ENCODE assay signal across 23 cellular contexts in genomic region chr19:21566073-21566472, GRCh38.
DNase-seq lines count a peak whose midpoint lies in the region; ATAC-seq and TF ChIP-seq lines count a peak whose summit lies in the region.
"Had no signal": no experiment of that assay in that cellular context is flagged by ENCODE, and none has a peak within 500 bp of the region (broad histone marks: within the 10 kb centered on the region; RNA-seq: fewer than 3 reads in every experiment).

No MANE protein-coding gene starts in this region.

- H4K20me1 ChIP-seq in mammary epithelial cell (ENCODE audit: insufficient read depth, low read length), result no peaks in the 10 kb centered on the region

- H3K36me3 ChIP-seq in mammary epithelial cell (ENCODE audit: insufficient read depth, low read length), result no peaks in the 10 kb centered on the region
- H3K36me3 ChIP-seq: ovary, thoracic aorta had no signal

- intact Hi-C loops in mammary epithelial cell (cut with micrococcal nuclease), result no loop called here

- H3K27me3 ChIP-seq in mammary epithelial cell (ENCODE audit: insufficient read depth, low read length), result no peaks in the 10 kb centered on the region
- H3K27me3 ChIP-seq: hepatocyte, ovary had no signal

- peaks cover 52% of the 10 kb centered on the region for H3K4me1 Mint-ChIP-seq in activated naive CD8-positive, alpha-beta T cell (ENCODE audit: low read depth)
- H3K4me1 Mint-ChIP-seq in activated naive CD8-positive, alpha-beta T cell treated with anti-CD3 and anti-CD28 coated beads, Interleukin-2, amount 50 U/mL, for 24 hours, result peaks cover 9% of the 10 kb centered on the region
- H3K4me1 Mint-ChIP-seq: endodermal cell had no signal

- no peak overlapping the region for H3K4me3 ChIP-seq in NB4 (ENCODE audit: low read depth, low read length)
- no peak overlapping the region for H3K4me3 ChIP-seq in mammary epithelial cell (replicated peaks in 1 of 3; ENCODE audit: insufficient read depth in 1 of 3, low read depth in 2 of 3, low read length in 3 of 3)
- H3K4me3 ChIP-seq: hepatocyte, ovary, PC-9, SK-N-MC, thoracic aorta had no signal

- H3K27me3 Mint-ChIP-seq in activated naive CD8-positive, alpha-beta T cell, result no peaks in the 10 kb centered on the region
- H3K27me3 Mint-ChIP-seq in activated naive CD8-positive, alpha-beta T cell treated with anti-CD3 and anti-CD28 coated beads, Interleukin-2, amount 50 U/mL, for 24 hours, result no peaks in the 10 kb centered on the region
- H3K27me3 Mint-ChIP-seq: activated naive CD4-positive, alpha-beta T cell treated with anti-CD3 and anti-CD28 coated beads, Interleukin-2, amount 10 ng/mL, durations not matched to agents 7 days and 5 days had no signal

- no peak for DNase-seq in activated naive CD8-positive, alpha-beta T cell treated with anti-CD3 and anti-CD28 coated beads, Interleukin-2, amount 50 U/mL, for 24 hours
- DNase-seq in NB4 (ENCODE audit: low read depth), result peak; percentile 18
- DNase-seq in epithelial cell of prostate (ENCODE audit: low read depth, low spot score), result peak; percentile 34
- peak; percentile 40 for DNase-seq in stimulated activated CD8-positive, alpha-beta memory T cell treated with anti-CD3 and anti-CD28 coated beads, Interleukin-4, amount 100 ng/mL, for 48 hours
- no peak for DNase-seq in GM19238 (ENCODE audit: insufficient read length, low spot score)
- DNase-seq in mammary epithelial cell, result no peak
- DNase-seq: activated naive CD4-positive, alpha-beta T cell treated with anti-CD3 and anti-CD28 coated beads, Interleukin-2, amount 10 ng/mL, durations not matched to agents 7 days and 5 days; CD8-positive, alpha-beta memory T cell; DND-41; endodermal cell; HFFc6; islet precursor cell; MM.1S; NCI-H1694; NCI-H2227 treated with DMSO at 0.1 percent for 48 hours; NCI-H774; ovary; PC-9 had no signal

- CTCF ChIA-PET in mammary epithelial cell (lab: Charles Lee; ENCODE audit: low non-redundant PET), result no interaction called here

- BruUV-seq in mammary epithelial cell (replicated peaks; lab: Mats Ljungman, UMichigan), result no TSS peak

- no peak overlapping the region for H3K9ac ChIP-seq in mammary epithelial cell (ENCODE audit: insufficient read depth, low read length)

- TF ChIP-seq POLR2A in NB4 (IDR thresholded peaks at IDR 0.05; ENCODE audit: extremely low read depth, insufficient read length), result no peak

- no peak overlapping the region for H3K4me2 ChIP-seq in mammary epithelial cell (ENCODE audit: insufficient read depth, low read depth, low read length)
- H3K4me2 ChIP-seq: hepatocyte, PC-9 had no signal

- peak overlapping the region; percentile 76 for H3K27ac Mint-ChIP-seq in activated naive CD8-positive, alpha-beta T cell
- no peak overlapping the region for H3K27ac Mint-ChIP-seq in activated naive CD8-positive, alpha-beta T cell treated with anti-CD3 and anti-CD28 coated beads, Interleukin-2, amount 50 U/mL, for 24 hours
- H3K27ac Mint-ChIP-seq: activated naive CD4-positive, alpha-beta T cell treated with anti-CD3 and anti-CD28 coated beads, Interleukin-2, amount 10 ng/mL, durations not matched to agents 7 days and 5 days; endodermal cell; HFFc6 had no signal

- H3K4me3 Mint-ChIP-seq in activated naive CD8-positive, alpha-beta T cell, result peak overlapping the region; percentile 76
- H3K4me3 Mint-ChIP-seq in activated naive CD8-positive, alpha-beta T cell treated with anti-CD3 and anti-CD28 coated beads, Interleukin-2, amount 50 U/mL, for 24 hours, result no peak overlapping the region
- H3K4me3 Mint-ChIP-seq: activated naive CD4-positive, alpha-beta T cell treated with anti-CD3 and anti-CD28 coated beads, Interleukin-2, amount 10 ng/mL, durations not matched to agents 7 days and 5 days; endodermal cell; HFFc6 had no signal

- H3K27ac ChIP-seq in epithelial cell of prostate (peak overlapping the region; percentile 74), mammary epithelial cell (ENCODE audit: insufficient read depth, low read depth, low read length) (no peak overlapping the region)
- H3K27ac ChIP-seq: hepatocyte, ovary, PC-9, SK-N-MC, thoracic aorta had no signal

- no peaks in the 10 kb centered on the region for H3K9me3 Mint-ChIP-seq in activated naive CD8-positive, alpha-beta T cell (ENCODE audit: low read depth)
- peaks cover 38% of the 10 kb centered on the region for H3K9me3 Mint-ChIP-seq in activated naive CD8-positive, alpha-beta T cell treated with anti-CD3 and anti-CD28 coated beads, Interleukin-2, amount 50 U/mL, for 24 hours

- peaks cover 19% of the 10 kb centered on the region for H3K9me3 ChIP-seq in mammary epithelial cell (replicated peaks; ENCODE audit: insufficient read depth, low read length)
- H3K9me3 ChIP-seq: ovary had no signal

- no peaks in the 10 kb centered on the region for H3K79me2 ChIP-seq in mammary epithelial cell (ENCODE audit: insufficient read depth, low read length)
- H3K79me2 ChIP-seq: hepatocyte had no signal

- H3K36me3 Mint-ChIP-seq in activated naive CD8-positive, alpha-beta T cell, result peaks cover 26% of the 10 kb centered on the region
- peaks cover 30% of the 10 kb centered on the region for H3K36me3 Mint-ChIP-seq in activated naive CD8-positive, alpha-beta T cell treated with anti-CD3 and anti-CD28 coated beads, Interleukin-2, amount 50 U/mL, for 24 hours (ENCODE audit: low read depth)

- TF ChIP-seq CTCF in NB4 (IDR thresholded peaks at IDR 0.05; ENCODE audit: low read depth, low read length) (no peak), mammary epithelial cell (conservative IDR thresholded peaks at IDR 0.05 in 1 of 2, IDR thresholded peaks at IDR 0.05 in 1 of 2; ENCODE audit: extremely low read depth in 1 of 2, insufficient read depth in 1 of 2, low read depth in 1 of 2, low read length in 2 of 2) (no peak)

- in situ Hi-C loops in mammary epithelial cell (cut with MboI; ENCODE audit: low sequenced_read_pairs in 2 of 2), result no loop called here

- dilution Hi-C loops in mammary epithelial cell (cut with HindIII; ENCODE audit: low sequenced_read_pairs), result no loop called here

- no peaks in the 10 kb centered on the region for H3K4me1 ChIP-seq in mammary epithelial cell (ENCODE audit: insufficient read depth, low read length)

- H2AFZ ChIP-seq in mammary epithelial cell (ENCODE audit: low read depth, low read length), result no peak overlapping the region
- H2AFZ ChIP-seq: hepatocyte, PC-9 had no signal

- 47% methylated on average over 3 of the region's 3 CpGs for WGBS in mammary epithelial cell (ENCODE audit: low coverage, missing lambda C conversion rate)

- no peak for ATAC-seq in activated naive CD8-positive, alpha-beta T cell treated with anti-CD3 and anti-CD28 coated beads, Interleukin-2, amount 50 U/mL, for 24 hours
- no peak for ATAC-seq in GM19463 (IDR thresholded peaks at IDR 0.05; ENCODE audit: unreplicated experiment)

Comparison
In these comparisons a context has a peak if more than half of its experiments do, and no peak if none do; other contexts are left out.
1. DNase-seq: peak in NB4 (single experiment), epithelial cell of prostate (single experiment) and stimulated activated CD8-positive, alpha-beta memory T cell treated with anti-CD3 and anti-CD28 coated beads, Interleukin-4, amount 100 ng/mL, for 48 hours (single experiment); none in activated naive CD8-positive, alpha-beta T cell treated with anti-CD3 and anti-CD28 coated beads, Interleukin-2, amount 50 U/mL, for 24 hours (single experiment), GM19238 (single experiment) and mammary epithelial cell (single experiment).